Comparison of ENCODE assay signal across 9 cellular contexts in genomic region chr11:67290801-67291200, GRCh38. TPM values are rescaled to one million over a fixed set of nuclear protein-coding genes. Genes with fewer than 3 reads are reported as not detected.
DNase-seq lines count a peak whose midpoint lies in the region; ATAC-seq and TF ChIP-seq lines count a peak whose summit lies in the region.
"Had no signal": no experiment of that assay in that cellular context is flagged by ENCODE, and none has a peak within 500 bp of the region (broad histone marks: within the 10 kb centered on the region; RNA-seq: fewer than 3 reads in every experiment).

No MANE protein-coding gene starts in this region.

- intact Hi-C loops in right lobe of liver (cut with DNase I) (no loop called here), upper lobe of right lung (cut with DNase I) (no loop called here)

- TF ChIP-seq POLR2A in right lobe of liver (IDR thresholded peaks at IDR 0.05) = no peak

- peaks cover 65% of the 10 kb centered on the region for H3K36me3 Mint-ChIP-seq in activated naive CD4-positive, alpha-beta T cell treated with anti-CD3 and anti-CD28 coated beads, Interleukin-2, amount 10 ng/mL, durations not matched to agents 7 days and 5 days
- peaks cover 50% of the 10 kb centered on the region for H3K36me3 Mint-ChIP-seq in brain

- H3K4me3 ChIP-seq in right lobe of liver = no peak overlapping the region
- no peak overlapping the region for H3K4me3 ChIP-seq in upper lobe of right lung

- no CpG with 5 or more reads among the region's 7 CpGs for WGBS in right lobe of liver (ENCODE audit: insufficient coverage, low coverage, low lambda C conversion rate, missing lambda C conversion rate)

- H3K27me3 ChIP-seq in right lobe of liver (no peaks in the 10 kb centered on the region), upper lobe of right lung (no peaks in the 10 kb centered on the region)

- H3K4me1 Mint-ChIP-seq in activated naive CD4-positive, alpha-beta T cell treated with anti-CD3 and anti-CD28 coated beads, Interleukin-2, amount 10 ng/mL, durations not matched to agents 7 days and 5 days = peaks cover 65% of the 10 kb centered on the region
- peaks cover 40% of the 10 kb centered on the region for H3K4me1 Mint-ChIP-seq in brain

- peak overlapping the region; percentile 92 for H3K4me3 Mint-ChIP-seq in activated naive CD4-positive, alpha-beta T cell treated with anti-CD3 and anti-CD28 coated beads, Interleukin-2, amount 10 ng/mL, durations not matched to agents 7 days and 5 days
- H3K4me3 Mint-ChIP-seq in brain = peak overlapping the region; percentile 7 to 92 (median 66)

- H3K4me1 ChIP-seq in right lobe of liver = peaks cover 0 to 12% (median 4%) of the 10 kb centered on the region in 4 donors
- H3K4me1 ChIP-seq in upper lobe of right lung = peaks cover 43% of the 10 kb centered on the region

- no peak for TF ChIP-seq CTCF in brain (conservative IDR thresholded peaks at IDR 0.05)
- TF ChIP-seq CTCF in right lobe of liver (IDR thresholded peaks at IDR 0.05) = no peak
- TF ChIP-seq CTCF in upper lobe of right lung (IDR thresholded peaks at IDR 0.05) = no peak

- H3K27me3 Mint-ChIP-seq in activated naive CD4-positive, alpha-beta T cell treated with anti-CD3 and anti-CD28 coated beads, Interleukin-2, amount 10 ng/mL, durations not matched to agents 7 days and 5 days = peaks cover 12% of the 10 kb centered on the region
- peaks cover 5% of the 10 kb centered on the region for H3K27me3 Mint-ChIP-seq in brain

- DNase-seq in activated naive CD4-positive, alpha-beta T cell treated with anti-CD3 and anti-CD28 coated beads, Interleukin-2, amount 10 ng/mL, durations not matched to agents 7 days and 5 days = no peak
- no peak for DNase-seq in activated naive CD4-positive, alpha-beta T cell treated with Interleukin-2 at 50 U/mL for 16 hours
- DNase-seq in right lobe of liver (peak in 2 of 3 donors; percentile 21 to 51), upper lobe of right lung (peak; percentile 55), GM03348 (ENCODE audit: low spot score) (no peak), OCI-M2 (lab: John Stamatoyannopoulos, UW; ENCODE audit: unreplicated experiment) (no peak)
- DNase-seq: NCI-H524 treated with DMSO at 0.1 percent for 48 hours had no signal

- ATAC-seq in right lobe of liver = no peak
- no peak for ATAC-seq in upper lobe of right lung
- ATAC-seq in GM21529 (IDR thresholded peaks at IDR 0.05; ENCODE audit: unreplicated experiment) = no peak

- H3K9me3 ChIP-seq in right lobe of liver = no peaks in the 10 kb centered on the region
- peaks cover 4% of the 10 kb centered on the region for H3K9me3 ChIP-seq in upper lobe of right lung

- H3K9me3 Mint-ChIP-seq in activated naive CD4-positive, alpha-beta T cell treated with anti-CD3 and anti-CD28 coated beads, Interleukin-2, amount 10 ng/mL, durations not matched to agents 7 days and 5 days = peaks cover 2% of the 10 kb centered on the region
- H3K9me3 Mint-ChIP-seq in brain = peaks cover under 1 to 15% (median 6%) of the 10 kb centered on the region in 5 experiments

- CTCF ChIA-PET in activated naive CD4-positive, alpha-beta T cell treated with anti-CD3 and anti-CD28 coated beads, Interleukin-2, amount 10 ng/mL, durations not matched to agents 7 days and 5 days (lab: Charles Lee) = interaction anchor here (1.7 kb wide), 1 partner anchor 37 kb away, joined by 3 read pairs; no protein-coding TSS in a partner anchor

- H3K27ac ChIP-seq in right lobe of liver = no peak overlapping the region
- H3K27ac ChIP-seq in upper lobe of right lung = no peak overlapping the region

- peaks cover 0 to 12% (median 1%) of the 10 kb centered on the region in 4 donors for H3K36me3 ChIP-seq in right lobe of liver
- H3K36me3 ChIP-seq in upper lobe of right lung = peaks cover 33% of the 10 kb centered on the region

- peak overlapping the region; percentile 42 for H3K27ac Mint-ChIP-seq in activated naive CD4-positive, alpha-beta T cell treated with anti-CD3 and anti-CD28 coated beads, Interleukin-2, amount 10 ng/mL, durations not matched to agents 7 days and 5 days
- peak overlapping the region in 2 of 5 experiments; percentile 36 to 96 for H3K27ac Mint-ChIP-seq in brain

RNA-seq across cellular contexts. Expression of gene ANKRD13D, which starts 1.7 kb away (rescaled TPM):
- 35.3 TPM for polyA plus RNA-seq in brain (ENCODE audit: insufficient read depth, low read depth, low replicate concordance)
- total RNA-seq in right lobe of liver (10 to 100 TPM in 4 of 6 experiments, 1 to 10 TPM in 2; 7.7 to 14.1 (median 10.4) TPM), upper lobe of right lung (59.4 TPM)

RNA-seq across cellular contexts. Expression of gene SSH3, which starts 12.5 kb away (rescaled TPM):
- polyA plus RNA-seq in brain (ENCODE audit: insufficient read depth, low read depth, low replicate concordance) = 10.2 TPM
- 10 to 100 TPM; 10.9 to 17.9 (median 14.5) TPM for total RNA-seq in right lobe of liver
- total RNA-seq in upper lobe of right lung = 36.4 TPM

RNA-seq across cellular contexts. Expression of gene GRK2, which starts 24.5 kb away (rescaled TPM):
- polyA plus RNA-seq in brain (ENCODE audit: insufficient read depth, low read depth, low replicate concordance) = 92.8 TPM
- 10 to 100 TPM; 24.5 to 43.9 (median 28.5) TPM for total RNA-seq in right lobe of liver
- 98.4 TPM for total RNA-seq in upper lobe of right lung

Comparison
In these comparisons a context has a peak if more than half of its experiments do, and no peak if none do; other contexts are left out.
1. DNase-seq: peak in right lobe of liver (2 of 3) and upper lobe of right lung (single experiment); none in activated naive CD4-positive, alpha-beta T cell treated with anti-CD3 and anti-CD28 coated beads, Interleukin-2, amount 10 ng/mL, durations not matched to agents 7 days and 5 days (single experiment), activated naive CD4-positive, alpha-beta T cell treated with Interleukin-2 at 50 U/mL for 16 hours (single experiment), GM03348 (single experiment) and OCI-M2 (single experiment).